21 cellular contexts compared by ENCODE assay signal in the genomic region with DNA sequence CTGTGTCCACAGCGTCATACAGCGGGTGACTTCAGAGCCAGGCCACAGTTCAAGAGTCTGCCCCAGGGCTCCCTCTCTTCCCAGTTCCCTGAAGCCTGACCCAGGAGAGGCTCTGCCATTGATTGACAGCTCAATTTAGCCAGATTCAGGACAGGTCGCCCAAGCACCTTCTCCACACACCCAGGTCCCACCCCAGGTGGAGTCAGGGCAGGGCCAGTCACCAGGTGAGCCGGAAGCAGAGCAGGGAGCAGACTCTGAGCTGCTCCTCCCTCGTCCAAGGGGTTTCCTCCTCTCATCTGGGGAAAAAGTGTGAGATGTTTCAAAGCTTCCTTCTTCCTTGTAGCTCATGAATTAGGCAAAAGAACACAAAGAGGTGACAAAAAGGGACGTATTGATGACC. TPM values are rescaled to one million over a fixed set of nuclear protein-coding genes. Genes with fewer than 3 reads are reported as not detected.
DNase-seq lines count a peak whose midpoint lies in the region; ATAC-seq, FAIRE-seq and TF ChIP-seq lines count a peak whose summit lies in the region.
"Had no signal": no experiment of that assay in that cellular context is flagged by ENCODE, and none has a peak within 500 bp of the region (broad histone marks: within the 10 kb centered on the region; RNA-seq: fewer than 3 reads in every experiment).

No MANE protein-coding gene starts in this region.

- TF ChIP-seq POLR2A in K562 (conservative IDR thresholded peaks at IDR 0.05) (no peak), transverse colon (IDR thresholded peaks at IDR 0.05) (no peak)

- H3K27ac ChIP-seq in K562 (ENCODE audit: extremely low read depth, low read depth, low read length) = no peak overlapping the region
- H3K27ac ChIP-seq in transverse colon = peak overlapping the region; percentile 8 to 70 (median 58)
- H3K27ac ChIP-seq: BLaER1, HL-60 had no signal

- CTCF ChIA-PET in Calu3 (lab: Charles Lee) = interaction anchor here (0.9 kb wide), 1 partner anchor 355 kb away, joined by 3 read pairs; no protein-coding TSS in a partner anchor
- CTCF ChIA-PET in K562 (lab: Yijun Ruan, JAX; ENCODE audit: low intra/inter-chr PET ratio) = no interaction called here

- H3K27me3 ChIP-seq in K562 (ENCODE audit: control insufficient read depth in 2 of 2, insufficient read depth in 2 of 2, low read length in 2 of 2) (peaks cover 0 to 17% of the 10 kb centered on the region in 2 experiments; a peak in 2 of 5 replicates), transverse colon (peaks cover 20% of the 10 kb centered on the region)
- H3K27me3 ChIP-seq: BLaER1 had no signal

- no TSS peak for BruUV-seq in Calu3 (replicated peaks; lab: Mats Ljungman, UMichigan)
- BruUV-seq in K562 (replicated peaks; lab: Mats Ljungman, UMichigan) = no TSS peak

- no peak overlapping the region for H3K27ac Mint-ChIP-seq in Calu3 (ENCODE audit: unreplicated experiment)
- H3K27ac Mint-ChIP-seq: CD14-positive monocyte; CD4-positive, alpha-beta memory T cell; H9 had no signal

- TF ChIP-seq EP300 in K562 (IDR thresholded peaks at IDR 0.05; ENCODE audit: low read length) (no peak), transverse colon (IDR thresholded peaks at IDR 0.05; ENCODE audit: low read depth) (no peak)

- peaks cover 4% of the 10 kb centered on the region for H3K4me1 Mint-ChIP-seq in Calu3 (ENCODE audit: low read depth, unreplicated experiment)
- H3K4me1 Mint-ChIP-seq: CD14-positive monocyte; CD4-positive, alpha-beta memory T cell; H9 had no signal

- TF ChIP-seq CTCF in Calu3 (IDR thresholded peaks at IDR 0.05; ENCODE audit: unreplicated experiment) = no peak
- TF ChIP-seq CTCF in K562 (IDR thresholded peaks at IDR 0.05 in 2 of 3, conservative IDR thresholded peaks at IDR 0.05 in 1 of 3; ENCODE audit: insufficient read depth in 2 of 3, low read depth in 1 of 3, low read length in 3 of 3) = no peak
- TF ChIP-seq CTCF in transverse colon (IDR thresholded peaks at IDR 0.05) = no peak

- H3K9me1 ChIP-seq in K562 (ENCODE audit: control insufficient read depth, insufficient read depth, low read length) = no peaks in the 10 kb centered on the region

- no peaks in the 10 kb centered on the region for H3K79me2 ChIP-seq in K562 (ENCODE audit: control insufficient read depth, insufficient read depth, low read length)

- H3K9me3 ChIP-seq in K562 (replicated peaks; ENCODE audit: control insufficient read depth, insufficient read depth, low read depth, low read length) = no peaks in the 10 kb centered on the region
- no peaks in the 10 kb centered on the region for H3K9me3 ChIP-seq in transverse colon
- H3K9me3 ChIP-seq: BLaER1 had no signal

- FAIRE-seq in K562 (lab: Jason Lieb, UNC) = no peak
- FAIRE-seq in urothelium cell line (lab: Jason Lieb, UNC) = no peak
- FAIRE-seq: HTR-8/SVneo had no signal

- H3K36me3 ChIP-seq in K562 (ENCODE audit: control insufficient read depth, insufficient read depth, low read length) = no peaks in the 10 kb centered on the region
- H3K36me3 ChIP-seq in transverse colon = no peaks in the 10 kb centered on the region
- H3K36me3 ChIP-seq: BLaER1 had no signal

- no peak for TF ChIP-seq RAD21 in K562 (CRISPR knock-in tag; conservative IDR thresholded peaks at IDR 0.05 in 1 of 2, IDR thresholded peaks at IDR 0.05 in 1 of 2)

- H3K4me3 ChIP-seq in K562 (no peak overlapping the region), transverse colon (no peak overlapping the region)
- H3K4me3 ChIP-seq: BLaER1 had no signal

- intact Hi-C loops in Calu3 (cut with micrococcal nuclease; ENCODE audit: unreplicated experiment) (no loop called here), K562 (cut with micrococcal nuclease) (no loop called here), left colon (cut with DNase I, micrococcal nuclease) (no loop called here), transverse colon (cut with DNase I; ENCODE audit: low total_unique reads) (no loop called here), cardiac septum (cut with DNase I) (no loop called here)

- ATAC-seq in K562 (no peak), left colon (peak; percentile 91), GM19397 (IDR thresholded peaks at IDR 0.05; ENCODE audit: unreplicated experiment) (no peak)

- no peak overlapping the region for H3K9ac ChIP-seq in K562 (ENCODE audit: insufficient read depth in 1 of 2, low read depth in 2 of 2, low read length in 2 of 2)
- H3K9ac ChIP-seq: BLaER1 had no signal

- no peak overlapping the region for H3K4me2 ChIP-seq in K562 (ENCODE audit: insufficient read depth, low read length)
- H3K4me2 ChIP-seq: BLaER1 had no signal

- DNase-seq in Calu3 (peak; percentile 32), K562 (ENCODE audit: extremely low read depth in 1 of 4, low spot score in 3 of 4) (no peak), left colon (peak; percentile 62 to 92), transverse colon (peak; percentile 83), urothelium cell line (ENCODE audit: low spot score) (no peak), cardiac septum (ENCODE audit: low spot score) (no peak), NCI-H2081 (lab: John Stamatoyannopoulos, UW) (no peak)
- DNase-seq: 8988T; CD4-positive, alpha-beta memory T cell; DMS79 treated with DMSO at 0.1 percent for 48 hours; GF-D8; GOT3; H9; IMR-90 had no signal

- POLR2A ChIA-PET in K562 (lab: Yijun Ruan, JAX) = interaction anchor here (0.6 to 1.0 kb wide), 4 partner anchors 20 to 181 kb away, joined by 3 to 4 read pairs (median 3); no protein-coding TSS in a partner anchor

- in situ Hi-C loops in K562 (cut with MboI) = no loop called here
- in situ Hi-C loops in transverse colon (cut with MboI; ENCODE audit: low pct_ligation_motif_present in 1 of 4, low pct_unique_long_range_greater_than_20kb in 1 of 4, low sequenced_read_pairs in 3 of 4) = loop anchor here in 1 of 4 donors (10.0 kb wide), 1 partner anchor 142 kb away; no protein-coding TSS in a partner anchor

- H3K27me3 Mint-ChIP-seq in Calu3 (ENCODE audit: unreplicated experiment) = peaks cover 68% of the 10 kb centered on the region

- H3K4me1 ChIP-seq in K562 (replicated peaks in 1 of 2; ENCODE audit: control insufficient read depth in 2 of 2, insufficient read depth in 2 of 2, low read length in 2 of 2) (no peaks in the 10 kb centered on the region), transverse colon (peaks cover 0 to 5% (median 2%) of the 10 kb centered on the region in 4 donors)
- H3K4me1 ChIP-seq: BLaER1 had no signal

- H4K20me1 ChIP-seq in K562 (replicated peaks; ENCODE audit: control insufficient read depth, insufficient read depth, low read length) = no peaks in the 10 kb centered on the region
- H4K20me1 ChIP-seq: BLaER1 had no signal

- H3K4me3 Mint-ChIP-seq in Calu3 (ENCODE audit: low read depth, unreplicated experiment) = no peak overlapping the region
- H3K4me3 Mint-ChIP-seq: CD4-positive, alpha-beta memory T cell; H9 had no signal

- WGBS in K562 (ENCODE audit: insufficient coverage, low coverage, missing lambda C conversion rate) = 0% methylated on average over 6 of the region's 6 CpGs
- WGBS in transverse colon (ENCODE audit: low coverage in 1 of 2), 2 donors = 21 to 38% methylated on average over 5 to 6 of the region's 6 CpGs

- H2AFZ ChIP-seq in K562 (ENCODE audit: low read depth, low read length) = no peak overlapping the region

- H3K9me3 Mint-ChIP-seq in Calu3 (ENCODE audit: low read depth, unreplicated experiment) = no peaks in the 10 kb centered on the region
- H3K9me3 Mint-ChIP-seq: CD14-positive monocyte had no signal

- peaks cover 4% of the 10 kb centered on the region for H3K36me3 Mint-ChIP-seq in Calu3 (ENCODE audit: insufficient read depth, unreplicated experiment)
- H3K36me3 Mint-ChIP-seq: CD14-positive monocyte; CD4-positive, alpha-beta memory T cell had no signal

RNA-seq across cellular contexts. Expression of a gene that starts 5.6 kb away (rescaled TPM):
- 5.9 and 9.0 TPM in 2 replicates for total RNA-seq in Calu3 (2022)
- total RNA-seq in K562 (2011; cell fraction: chromatin; rRNA removed; ENCODE audit: low replicate concordance) = not detected in 2 replicates
- not detected in 2 replicates for total RNA-seq in K562 (2011; cell fraction: nucleolus; rRNA removed)
- total RNA-seq in K562 (2011; cell fraction: nucleoplasm; rRNA removed) = not detected in 2 replicates
- not detected in 2 replicates for total RNA-seq in K562 (2014; rRNA removed)
- not detected in 2 replicates for total RNA-seq in K562 (2014; rRNA removed; fragmentation: Illumina TruSeq; extraction: Trizol)
- total RNA-seq in K562 (2015; rRNA removed; fragmentation: Illumina TruSeq; extraction: Trizol) = not detected in 2 replicates
- total RNA-seq in K562 (2021) = 0.09 TPM in 1 of 2 replicates, not detected in the other
- not detected in 2 replicates for polyA plus RNA-seq in K562 (2011; rRNA removed)
- not detected in 2 replicates for polyA plus RNA-seq in K562 (2011; cell fraction: cytosol; rRNA removed)
- polyA plus RNA-seq in K562 (2011; cell fraction: nucleus; rRNA removed) = not detected in 2 replicates
- polyA plus RNA-seq in K562 (2012) = not detected in 2 replicates
- polyA plus RNA-seq in K562 (2014; fragmentation: Illumina TruSeq; extraction: Trizol) = not detected in 2 replicates
- polyA plus RNA-seq in K562 (2014; fragmentation: Nextera tagmentation; extraction: Ambion mirVana) = not detected
- polyA plus RNA-seq in K562 (2014; rRNA removed) = not detected in 2 replicates
- not detected in 2 replicates for polyA minus RNA-seq in K562 (2011; rRNA and poly(A)+ RNA removed)
- polyA minus RNA-seq in K562 (2011; cell fraction: cytosol; rRNA and poly(A)+ RNA removed) = not detected in 2 replicates
- polyA minus RNA-seq in K562 (2011; cell fraction: nucleus; rRNA and poly(A)+ RNA removed) = not detected in 2 replicates
- total RNA-seq in left colon = 1,000 to 10,000 TPM; 2,049 to 2,156 TPM
- total RNA-seq in transverse colon = 1,000 to 10,000 TPM in 3 of 4 donors, 10 to 100 TPM in 1; 26.3 to 2,498 (median 1,946) TPM
- not detected for total RNA-seq in cardiac septum
- total RNA-seq: CD4-positive, alpha-beta memory T cell; H9; IMR-90 had no signal
- polyA plus RNA-seq: AG04450; CD14-positive monocyte; CD4-positive, alpha-beta memory T cell; IMR-90 had no signal

RNA-seq across cellular contexts. Expression of a gene that starts 26.0 kb away (rescaled TPM):
- 1.1 and 3.4 TPM in 2 replicates for total RNA-seq in Calu3 (2022)
- total RNA-seq in K562 (2011; cell fraction: chromatin; rRNA removed; ENCODE audit: low replicate concordance) = not detected in 2 replicates
- total RNA-seq in K562 (2011; cell fraction: nucleolus; rRNA removed) = not detected in 2 replicates
- total RNA-seq in K562 (2011; cell fraction: nucleoplasm; rRNA removed) = not detected in 2 replicates
- total RNA-seq in K562 (2014; rRNA removed) = not detected in 2 replicates
- total RNA-seq in K562 (2014; rRNA removed; fragmentation: Illumina TruSeq; extraction: Trizol) = not detected in 2 replicates
- total RNA-seq in K562 (2015; rRNA removed; fragmentation: Illumina TruSeq; extraction: Trizol) = not detected in 2 replicates
- 0.33 and 1.7 TPM in 2 replicates for total RNA-seq in K562 (2021)
- not detected in 2 replicates for polyA plus RNA-seq in K562 (2011; rRNA removed)
- not detected in 2 replicates for polyA plus RNA-seq in K562 (2011; cell fraction: cytosol; rRNA removed)
- polyA plus RNA-seq in K562 (2011; cell fraction: nucleus; rRNA removed) = not detected in 2 replicates
- polyA plus RNA-seq in K562 (2012) = not detected in 2 replicates
- not detected in 2 replicates for polyA plus RNA-seq in K562 (2014; fragmentation: Illumina TruSeq; extraction: Trizol)
- not detected for polyA plus RNA-seq in K562 (2014; fragmentation: Nextera tagmentation; extraction: Ambion mirVana)
- not detected in 2 replicates for polyA plus RNA-seq in K562 (2014; rRNA removed)
- polyA minus RNA-seq in K562 (2011; rRNA and poly(A)+ RNA removed) = not detected in 2 replicates
- polyA minus RNA-seq in K562 (2011; cell fraction: cytosol; rRNA and poly(A)+ RNA removed) = not detected in 2 replicates
- not detected in 2 replicates for polyA minus RNA-seq in K562 (2011; cell fraction: nucleus; rRNA and poly(A)+ RNA removed)
- 1,000 to 10,000 TPM; 4,350 to 5,481 TPM for total RNA-seq in left colon
- 1,000 to 10,000 TPM in 3 of 4 donors, 10 to 100 TPM in 1; 95.5 to 1,964 (median 1,677) TPM for total RNA-seq in transverse colon
- total RNA-seq in cardiac septum = 0.19 TPM
- total RNA-seq: CD4-positive, alpha-beta memory T cell; H9; IMR-90 had no signal
- polyA plus RNA-seq: AG04450; CD14-positive monocyte; CD4-positive, alpha-beta memory T cell; IMR-90 had no signal

RNA-seq across cellular contexts. Expression of a gene that starts 55.6 kb away (rescaled TPM):
- not detected in 2 replicates for total RNA-seq in Calu3 (2022)
- total RNA-seq in K562 (2011; cell fraction: chromatin; rRNA removed; ENCODE audit: low replicate concordance) = not detected in 2 replicates
- not detected in 2 replicates for total RNA-seq in K562 (2011; cell fraction: nucleolus; rRNA removed)
- total RNA-seq in K562 (2011; cell fraction: nucleoplasm; rRNA removed) = not detected in 2 replicates
- total RNA-seq in K562 (2014; rRNA removed) = not detected in 2 replicates
- total RNA-seq in K562 (2014; rRNA removed; fragmentation: Illumina TruSeq; extraction: Trizol) = not detected in 2 replicates
- not detected in 2 replicates for total RNA-seq in K562 (2015; rRNA removed; fragmentation: Illumina TruSeq; extraction: Trizol)
- not detected in 2 replicates for total RNA-seq in K562 (2021)
- not detected in 2 replicates for polyA plus RNA-seq in K562 (2011; rRNA removed)
- not detected in 2 replicates for polyA plus RNA-seq in K562 (2011; cell fraction: cytosol; rRNA removed)
- not detected in 2 replicates for polyA plus RNA-seq in K562 (2011; cell fraction: nucleus; rRNA removed)
- polyA plus RNA-seq in K562 (2012) = not detected in 2 replicates
- polyA plus RNA-seq in K562 (2014; fragmentation: Illumina TruSeq; extraction: Trizol) = not detected in 2 replicates
- polyA plus RNA-seq in K562 (2014; fragmentation: Nextera tagmentation; extraction: Ambion mirVana) = not detected
- not detected in 2 replicates for polyA plus RNA-seq in K562 (2014; rRNA removed)
- not detected in 2 replicates for polyA minus RNA-seq in K562 (2011; rRNA and poly(A)+ RNA removed)
- not detected in 2 replicates for polyA minus RNA-seq in K562 (2011; cell fraction: cytosol; rRNA and poly(A)+ RNA removed)
- not detected in 2 replicates for polyA minus RNA-seq in K562 (2011; cell fraction: nucleus; rRNA and poly(A)+ RNA removed)
- under 1 TPM; 0.22 to 0.24 TPM for total RNA-seq in left colon
- 1 to 10 TPM in 1 of 4 donors, under 1 TPM in 1, not detected in 2; 0.48 to 1.5 TPM for total RNA-seq in transverse colon
- 0.51 TPM for total RNA-seq in cardiac septum
- total RNA-seq: A673, H9, IMR-90 had no signal
- polyA plus RNA-seq: AG04450; CD4-positive, alpha-beta memory T cell; IMR-90 had no signal

Comparison
In these comparisons a context has a peak if more than half of its experiments do, and no peak if none do; other contexts are left out.
1. DNase-seq: peak in Calu3 (single experiment), left colon (2 of 2) and transverse colon (single experiment); none in K562 (0 of 4), urothelium cell line (single experiment), cardiac septum (single experiment) and NCI-H2081 (0 of 2).
2. RNA of a gene that starts 26.0 kb away (total RNA-seq): 4,350 to 5,481 TPM in left colon and 95.5 to 1,964 TPM in transverse colon; 1.1 to 3.4 TPM in Calu3, 0.19 TPM in cardiac septum (single experiment) and 0.33 to 1.7 TPM in K562; every median in the first group is over 10 times any median in the second.